In genomic region chr17:17989081-17989480, GRCh38 we compare ENCODE assay signal across 23 cellular contexts.
"Had no signal": no experiment of that assay in that cellular context is flagged by ENCODE, and none has a peak within 500 bp of the region (broad histone marks: within the 10 kb centered on the region; RNA-seq: fewer than 3 reads in every experiment).

No MANE protein-coding gene starts in this region.

- H3K36me3 Mint-ChIP-seq: mesothelial cell of epicardium had no signal

- ATAC-seq: esophagus mucosa, gastrocnemius medialis, heart right ventricle, left cardiac atrium, left lung, left ventricle myocardium superior, lower lobe of right lung, mucosa of descending colon had no signal

- DNase-seq: dermis blood vessel endothelial cell; effector CD4-positive, alpha-beta T cell; effector memory CD4-positive, alpha-beta T cell; erythroblast; esophagus squamous epithelium; foreskin fibroblast; foreskin melanocyte; gastrocnemius medialis; glutamatergic neuron; head of caudate nucleus; heart right ventricle; hippocampal formation; left cardiac atrium; left lung; left ventricle myocardium superior; lower lobe of right lung; mesenchymal stem cell; mucosa of descending colon had no signal

- H3K27ac Mint-ChIP-seq: mesothelial cell of epicardium had no signal

- H3K27ac ChIP-seq: coronary artery, dorsolateral prefrontal cortex, epithelial cell of prostate, esophagus squamous epithelium, gastrocnemius medialis, heart right ventricle, left lung, lower lobe of right lung had no signal

- H3K9me3 Mint-ChIP-seq: mesothelial cell of epicardium had no signal

- H3K36me3 ChIP-seq: esophagus squamous epithelium, gastrocnemius medialis, left lung had no signal

- H3K4me3 ChIP-seq: coronary artery, dorsolateral prefrontal cortex, esophagus squamous epithelium, gastrocnemius medialis, heart right ventricle, left lung, lower lobe of right lung, mucosa of descending colon had no signal

- H3K4me1 ChIP-seq: gastrocnemius medialis, heart right ventricle, left lung, lower lobe of right lung had no signal

- H3K4me3 Mint-ChIP-seq: mesothelial cell of epicardium had no signal

- H3K9me3 ChIP-seq: esophagus squamous epithelium, gastrocnemius medialis, heart right ventricle, left lung, lower lobe of right lung, mucosa of descending colon had no signal

- H3K27me3 ChIP-seq: dorsolateral prefrontal cortex, esophagus squamous epithelium, gastrocnemius medialis, heart right ventricle, left lung had no signal
